Comparison of ENCODE assay signal across 25 cellular contexts in genomic region chr7:136710751-136711150, GRCh38.
DNase-seq lines count a peak whose midpoint lies in the region; ATAC-seq, FAIRE-seq and TF ChIP-seq lines count a peak whose summit lies in the region.
"Had no signal": no experiment of that assay in that cellular context is flagged by ENCODE, and none has a peak within 500 bp of the region (broad histone marks: within the 10 kb centered on the region; RNA-seq: fewer than 3 reads in every experiment).

No MANE protein-coding gene starts in this region.

- H3K27me3 ChIP-seq in HepG2 (ENCODE audit: control insufficient read depth in 1 of 2, insufficient read depth in 2 of 2, low read length in 2 of 2) (no peaks in the 10 kb centered on the region), right lobe of liver (no peaks in the 10 kb centered on the region), hepatocyte (no peaks in the 10 kb centered on the region), mesendoderm (ENCODE audit: insufficient read depth, low read length, poor library complexity) (no peaks in the 10 kb centered on the region), thyroid gland (no peaks in the 10 kb centered on the region)
- H3K27me3 ChIP-seq: BE2C, BLaER1 had no signal

- H3K36me3 ChIP-seq in HepG2 (replicated peaks in 1 of 2; ENCODE audit: control insufficient read depth in 1 of 2, insufficient read depth in 2 of 2, low read length in 2 of 2) (no peaks in the 10 kb centered on the region), right lobe of liver (no peaks in the 10 kb centered on the region), hepatocyte (replicated peaks; ENCODE audit: insufficient read depth, low read depth) (no peaks in the 10 kb centered on the region), mesendoderm (ENCODE audit: control insufficient read depth, insufficient read depth, low read length) (no peaks in the 10 kb centered on the region), thyroid gland (no peaks in the 10 kb centered on the region)
- H3K36me3 ChIP-seq: BE2C, BLaER1 had no signal

- TF ChIP-seq POLR2A in HepG2 (IDR thresholded peaks at IDR 0.05; ENCODE audit: insufficient read depth in 1 of 2, low read depth in 2 of 2, low read length in 2 of 2) (no peak), right lobe of liver (IDR thresholded peaks at IDR 0.05) (no peak), thyroid gland (IDR thresholded peaks at IDR 0.05) (no peak)

- H3K79me2 ChIP-seq in HepG2 (ENCODE audit: insufficient read depth, low read length) (no peaks in the 10 kb centered on the region), hepatocyte (no peaks in the 10 kb centered on the region), mesendoderm (ENCODE audit: control insufficient read depth, insufficient read depth, low read length) (no peaks in the 10 kb centered on the region)

- H3K4me3 ChIP-seq in HepG2 (replicated peaks in 1 of 3; ENCODE audit: insufficient read depth in 1 of 3, low read depth in 2 of 3, low read length in 3 of 3) (no peak overlapping the region), right lobe of liver (no peak overlapping the region), hepatocyte (no peak overlapping the region), mesendoderm (ENCODE audit: low read length) (no peak overlapping the region), thyroid gland (replicated peaks in 1 of 3) (no peak overlapping the region)
- H3K4me3 ChIP-seq: BLaER1 had no signal

- H3K56ac ChIP-seq in mesendoderm (ENCODE audit: low read length): no peak overlapping the region

- H3K9me3 ChIP-seq in HepG2 (ENCODE audit: low read length) (0 out of 2 replicates have a peak, but pooled peaks cover 15% of the 10 kb centered on the region), right lobe of liver (no peaks in the 10 kb centered on the region), hepatocyte (ENCODE audit: low read depth) (no peaks in the 10 kb centered on the region), thyroid gland (no peaks in the 10 kb centered on the region)
- H3K9me3 ChIP-seq: BE2C, BLaER1, Caco-2 had no signal

- H3K23ac ChIP-seq in mesendoderm (ENCODE audit: low read length): no peak overlapping the region

- H2BK120ac ChIP-seq in mesendoderm (ENCODE audit: low read depth, low read length): no peak overlapping the region

- H4K8ac ChIP-seq in mesendoderm (ENCODE audit: low read depth, low read length): no peak overlapping the region

- intact Hi-C loops in HepG2 (cut with micrococcal nuclease; ENCODE audit: unreplicated experiment) (no loop called here), right lobe of liver (cut with DNase I) (no loop called here), thyroid gland (cut with DNase I) (no loop called here)

- H3K4me1 ChIP-seq in HepG2 (ENCODE audit: insufficient read depth, low read length) (no peaks in the 10 kb centered on the region), right lobe of liver (no peaks in the 10 kb centered on the region), hepatocyte (ENCODE audit: insufficient read depth) (peaks cover 17% of the 10 kb centered on the region), mesendoderm (ENCODE audit: control insufficient read depth, low read depth, low read length) (no peaks in the 10 kb centered on the region), thyroid gland (peaks cover 15 to 18% of the 10 kb centered on the region in 2 donors)
- H3K4me1 ChIP-seq: BLaER1, Caco-2 had no signal

- H3K4ac ChIP-seq in mesendoderm (ENCODE audit: low read depth, low read length): no peak overlapping the region

- no peak for DNase-seq in HepG2 (ENCODE audit: low spot score)
- no peak for DNase-seq in right lobe of liver
- no peak for DNase-seq in hepatocyte (ENCODE audit: low spot score)
- DNase-seq in mesendoderm: peak; percentile 6
- DNase-seq in thyroid gland: peak; percentile 14 to 22
- DNase-seq in COLO829 (ENCODE audit: low spot score): no peak
- DNase-seq in activated CD4-positive, CD25-positive, alpha-beta regulatory T cell treated with anti-CD3 and anti-CD28 coated beads, Interleukin-2, amount 50 U/mL, for 72 hours: no peak
- DNase-seq: 8988T; ACHN; BE2C; C1 segment of cervical spinal cord; Caco-2; Calu3; CD4-positive, alpha-beta memory T cell; CD4-positive, CD25-positive, alpha-beta regulatory T cell; CD8-positive, alpha-beta memory T cell; DMS79 treated with DMSO at 0.1 percent for 48 hours; GF-D8 had no signal

- in situ Hi-C loops in HepG2 (cut with HindIII; ENCODE audit: extremely low pct_ligation_motif_present, low pct_unique_long_range_greater_than_20kb): no loop called here

- TF ChIP-seq CTCF in HepG2 (CRISPR knock-in tag; IDR thresholded peaks at IDR 0.05): no peak
- no peak for TF ChIP-seq CTCF in right lobe of liver (IDR thresholded peaks at IDR 0.05)
- TF ChIP-seq CTCF in hepatocyte (IDR thresholded peaks at IDR 0.05; ENCODE audit: poor library complexity): no peak
- TF ChIP-seq CTCF in thyroid gland (IDR thresholded peaks at IDR 0.05): no peak

- H4K20me1 ChIP-seq in HepG2 (ENCODE audit: insufficient read depth, low read length) (no peaks in the 10 kb centered on the region), hepatocyte (ENCODE audit: insufficient read depth, poor library complexity, severe bottlenecking) (no peaks in the 10 kb centered on the region)
- H4K20me1 ChIP-seq: BLaER1 had no signal

- H4K5ac ChIP-seq in mesendoderm (ENCODE audit: low read length): no peak overlapping the region

- no peaks in the 10 kb centered on the region for H3K79me1 ChIP-seq in mesendoderm (ENCODE audit: low read length)

- H3K4me2 ChIP-seq in HepG2 (ENCODE audit: low read depth, low read length) (no peak overlapping the region), hepatocyte (no peak overlapping the region), mesendoderm (ENCODE audit: low read length) (no peak overlapping the region)
- H3K4me2 ChIP-seq: BLaER1 had no signal

- TF ChIP-seq RAD21 in HepG2 (CRISPR knock-in tag; IDR thresholded peaks at IDR 0.05): no peak

- CTCF ChIA-PET in HepG2 (lab: Yijun Ruan, JAX; ENCODE audit: low intra/inter-chr PET ratio, low total read pairs): no interaction called here

- H2AK5ac ChIP-seq in mesendoderm (ENCODE audit: low read length): no peak overlapping the region

- H3K27ac ChIP-seq in HepG2 (ENCODE audit: extremely low read length, insufficient read depth, low read length): no peak overlapping the region
- no peak overlapping the region for H3K27ac ChIP-seq in right lobe of liver
- H3K27ac ChIP-seq in hepatocyte: peak overlapping the region; percentile 35
- H3K27ac ChIP-seq in mesendoderm (ENCODE audit: low read depth, low read length): no peak overlapping the region
- H3K27ac ChIP-seq in thyroid gland: peak overlapping the region; percentile 17 to 36 (median 30)
- H3K27ac ChIP-seq: BLaER1 had no signal

- no peak overlapping the region for H2BK5ac ChIP-seq in mesendoderm (ENCODE audit: low read length)

- no peak for FAIRE-seq in HepG2 (lab: Jason Lieb, UNC)
- FAIRE-seq: A204.1, D721Med, G401.6, GM12891, GM19239 had no signal

- H3K9me2 ChIP-seq in hepatocyte (replicated peaks; ENCODE audit: insufficient read depth): no peaks in the 10 kb centered on the region

- TF ChIP-seq EP300 in HepG2 (IDR thresholded peaks at IDR 0.05; ENCODE audit: low read depth in 2 of 2, low read length in 2 of 2): no peak
- no peak for TF ChIP-seq EP300 in HepG2 (CRISPR knock-in tag; IDR thresholded peaks at IDR 0.05; ENCODE audit: borderline replicate concordance)

- ATAC-seq in HepG2 (no peak), right lobe of liver (no peak), HG03280 (IDR thresholded peaks at IDR 0.05; ENCODE audit: unreplicated experiment) (no peak)

- no peak overlapping the region for H2AFZ ChIP-seq in HepG2 (ENCODE audit: low read length)
- H2AFZ ChIP-seq in hepatocyte: no peak overlapping the region

- no peak overlapping the region for H2BK15ac ChIP-seq in mesendoderm (replicated peaks; ENCODE audit: low read depth)

- no peak overlapping the region for H3K18ac ChIP-seq in mesendoderm (ENCODE audit: low read length)

- H3K9ac ChIP-seq in HepG2 (ENCODE audit: insufficient read depth, low read depth, low read length): no peak overlapping the region
- H3K9ac ChIP-seq in mesendoderm (ENCODE audit: low read length): no peak overlapping the region
- H3K9ac ChIP-seq: BLaER1 had no signal

- no TSS peak for BruUV-seq in HepG2 (replicated peaks; lab: Mats Ljungman, UMichigan)

- POLR2A ChIA-PET in HepG2 (lab: Yijun Ruan, JAX): no interaction called here

TF ChIP-seq in HepG2, 621 proteins besides CTCF, POLR2A, EP300 and RAD21:
- peak; percentile 26 to 51; a peak in 3 of 4 replicates for TF ChIP-seq MAFK (conservative IDR thresholded peaks at IDR 0.05 in 1 of 2, IDR thresholded peaks at IDR 0.05 in 1 of 2; ENCODE audit: low read length in 2 of 2)
- TF ChIP-seq ATM (IDR thresholded peaks at IDR 0.05; ENCODE audit: borderline replicate concordance): no peak
- no peak for TF ChIP-seq MZF1 (CRISPR knock-in tag; IDR thresholded peaks at IDR 0.05; ENCODE audit: borderline replicate concordance)
- peak; percentile 48; the same call in 1 of the 2 replicates for TF ChIP-seq MAFF (IDR thresholded peaks at IDR 0.05; ENCODE audit: low read depth, low read length)

Comparison
In these comparisons a context has a peak if more than half of its experiments do, and no peak if none do; other contexts are left out.
1. DNase-seq: peak in mesendoderm (single experiment) and thyroid gland (2 of 2); none in HepG2 (single experiment), right lobe of liver (0 of 3), hepatocyte (single experiment), COLO829 (single experiment) and activated CD4-positive, CD25-positive, alpha-beta regulatory T cell treated with anti-CD3 and anti-CD28 coated beads, Interleukin-2, amount 50 U/mL, for 72 hours (single experiment).
2. H3K27ac ChIP-seq: peak in hepatocyte (single experiment) and thyroid gland (3 of 3); none in HepG2 (single experiment), right lobe of liver (0 of 3) and mesendoderm (single experiment).